In the genomic region with DNA sequence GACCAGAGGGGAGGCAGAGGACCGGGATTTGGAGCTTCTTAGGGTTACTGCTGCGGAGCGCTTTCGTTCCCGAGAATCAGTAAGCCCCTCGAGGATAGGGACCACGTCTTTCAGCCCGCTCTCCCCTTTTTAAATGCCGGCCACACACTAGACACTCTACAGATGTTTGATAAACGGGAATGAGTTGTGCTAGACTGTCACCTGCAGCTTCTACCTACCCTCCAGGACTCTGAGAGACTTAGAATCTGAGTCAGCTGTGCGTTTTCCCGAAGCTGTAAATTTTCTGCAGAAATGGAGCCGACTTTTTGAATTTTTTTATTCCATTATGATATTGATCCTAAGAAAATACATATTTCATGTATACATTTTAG, we compare ENCODE assay signal across 8 cellular contexts. TPM values are rescaled to one million over a fixed set of nuclear protein-coding genes. Genes with fewer than 3 reads are reported as not detected.
DNase-seq lines count a peak whose midpoint lies in the region; ATAC-seq, FAIRE-seq and TF ChIP-seq lines count a peak whose summit lies in the region.

No MANE protein-coding gene starts in this region.

- DNase-seq in heart right ventricle = no peak
- DNase-seq in cardiac septum (ENCODE audit: low spot score) = no peak
- no peak for DNase-seq in activated T-helper 1 cell treated with anti-CD3 and anti-CD28 coated beads, Interleukin-12 subunit alpha, Interleukin-12 subunit beta, Interleukin-2, Interleukin-4 antibody, amounts not matched to agents 30 ng/mL and 10 ng/mL and 1 ng/mL, durations not matched to agents 14 hours and 24 hours and 36 hours (ENCODE audit: low spot score)
- no peak for DNase-seq in left lung
- no peak for DNase-seq in upper lobe of left lung
- no peak for DNase-seq in NCI-H1105 treated with DMSO at 0.1 percent for 48 hours (lab: John Stamatoyannopoulos, UW)
- DNase-seq in RCC 7860 (ENCODE audit: low spot score) = no peak

- no peaks in the 10 kb centered on the region for H3K36me3 Mint-ChIP-seq in activated T-helper 1 cell treated with anti-CD3 and anti-CD28 coated beads, Interleukin-12 subunit alpha, Interleukin-12 subunit beta, Interleukin-2, Interleukin-4 antibody, amounts not matched to agents 30 ng/mL and 10 ng/mL and 1 ng/mL, durations not matched to agents 14 hours and 24 hours and 36 hours (ENCODE audit: low read depth)

- peak overlapping the region in 9 of 10 donors; percentile 76 to 91 (median 85) for H3K27ac ChIP-seq in heart right ventricle
- peak overlapping the region; percentile 74 to 83 for H3K27ac ChIP-seq in left lung
- H3K27ac ChIP-seq in upper lobe of left lung = peak overlapping the region; percentile 76 to 80 (median 77)

- whole genome bisulfite sequencing in heart right ventricle, 2 donors = 2% methylated on average over 13 of the region's 13 CpGs
- WGBS in upper lobe of left lung, 2 donors = 2 to 3% methylated on average over 11 to 13 of the region's 13 CpGs

- H3K4me1 Mint-ChIP-seq in activated T-helper 1 cell treated with anti-CD3 and anti-CD28 coated beads, Interleukin-12 subunit alpha, Interleukin-12 subunit beta, Interleukin-2, Interleukin-4 antibody, amounts not matched to agents 30 ng/mL and 10 ng/mL and 1 ng/mL, durations not matched to agents 14 hours and 24 hours and 36 hours (ENCODE audit: low read depth) = peaks cover 20% of the 10 kb centered on the region

- peaks cover 0 to 14% (median 9%) of the 10 kb centered on the region in 9 donors for H3K4me1 ChIP-seq in heart right ventricle
- H3K4me1 ChIP-seq in left lung = peaks cover 0 to 10% of the 10 kb centered on the region in 2 donors
- H3K4me1 ChIP-seq in upper lobe of left lung = peaks cover 5 to 9% (median 7%) of the 10 kb centered on the region in 4 donors

- peaks cover 25% of the 10 kb centered on the region for H3K27me3 Mint-ChIP-seq in activated T-helper 1 cell treated with anti-CD3 and anti-CD28 coated beads, Interleukin-12 subunit alpha, Interleukin-12 subunit beta, Interleukin-2, Interleukin-4 antibody, amounts not matched to agents 30 ng/mL and 10 ng/mL and 1 ng/mL, durations not matched to agents 14 hours and 24 hours and 36 hours (ENCODE audit: insufficient read depth)

- no peaks in the 10 kb centered on the region for H3K27me3 ChIP-seq in heart right ventricle
- H3K27me3 ChIP-seq in left lung = no peaks in the 10 kb centered on the region
- no peaks in the 10 kb centered on the region for H3K27me3 ChIP-seq in upper lobe of left lung

- no peak for TF ChIP-seq CTCF in heart right ventricle (IDR thresholded peaks at IDR 0.05)
- no peak for TF ChIP-seq CTCF in left lung (IDR thresholded peaks at IDR 0.05)
- TF ChIP-seq CTCF in upper lobe of left lung (IDR thresholded peaks at IDR 0.05) = no peak

- peak overlapping the region; percentile 87 for H3K4me3 Mint-ChIP-seq in activated T-helper 1 cell treated with anti-CD3 and anti-CD28 coated beads, Interleukin-12 subunit alpha, Interleukin-12 subunit beta, Interleukin-2, Interleukin-4 antibody, amounts not matched to agents 30 ng/mL and 10 ng/mL and 1 ng/mL, durations not matched to agents 14 hours and 24 hours and 36 hours

- intact Hi-C loops in heart right ventricle (cut with DNase I) (loop anchor here in 4 of 10 donors (5.0 to 10.0 kb wide), 4 partner anchors 41 to 259 kb away; a partner anchor contains a TSS), cardiac septum (cut with DNase I) (loop anchor here (5.0 kb wide), 1 partner anchor 246 kb away; a partner anchor contains a TSS), left lung (cut with DNase I) (no loop called here)
- intact Hi-C loops in activated T-helper 1 cell treated with anti-CD3 and anti-CD28 coated beads, Interleukin-12 subunit alpha, Interleukin-12 subunit beta, Interleukin-2, Interleukin-4 antibody, amounts not matched to agents 30 ng/mL and 10 ng/mL and 1 ng/mL, durations not matched to agents 14 hours and 24 hours and 36 hours (cut with micrococcal nuclease) = loop anchor here (2.0 kb wide), 1 partner anchor 1231 kb away; no protein-coding TSS in a partner anchor

- no peaks in the 10 kb centered on the region for H3K9me3 Mint-ChIP-seq in activated T-helper 1 cell treated with anti-CD3 and anti-CD28 coated beads, Interleukin-12 subunit alpha, Interleukin-12 subunit beta, Interleukin-2, Interleukin-4 antibody, amounts not matched to agents 30 ng/mL and 10 ng/mL and 1 ng/mL, durations not matched to agents 14 hours and 24 hours and 36 hours

- H3K9me3 ChIP-seq in heart right ventricle (no peaks in the 10 kb centered on the region), left lung (no peaks in the 10 kb centered on the region), upper lobe of left lung (no peaks in the 10 kb centered on the region)

- peak overlapping the region; percentile 75 for H3K27ac Mint-ChIP-seq in activated T-helper 1 cell treated with anti-CD3 and anti-CD28 coated beads, Interleukin-12 subunit alpha, Interleukin-12 subunit beta, Interleukin-2, Interleukin-4 antibody, amounts not matched to agents 30 ng/mL and 10 ng/mL and 1 ng/mL, durations not matched to agents 14 hours and 24 hours and 36 hours

- ATAC-seq in heart right ventricle = peak in 3 of 8 donors; percentile 2 to 6 (median 5)
- ATAC-seq in HG03045 (IDR thresholded peaks at IDR 0.05; ENCODE audit: unreplicated experiment) = peak; percentile 23
- ATAC-seq in left lung = peak; percentile 4
- peak in 1 of 2 donors; percentile 5 for ATAC-seq in upper lobe of left lung (ENCODE audit: low FRiP score in 2 of 2)

- no peak for TF ChIP-seq EP300 in upper lobe of left lung (IDR thresholded peaks at IDR 0.05)

- H3K4me3 ChIP-seq in heart right ventricle (peak overlapping the region; percentile 48 to 88 (median 76)), left lung (peak overlapping the region; percentile 71 to 76), upper lobe of left lung (peak overlapping the region; percentile 58 to 97 (median 74))

- no peak for TF ChIP-seq POLR2A in upper lobe of left lung (IDR thresholded peaks at IDR 0.05)

- FAIRE-seq in RCC 7860 (lab: Jason Lieb, UNC) = no peak

- H3K36me3 ChIP-seq in heart right ventricle = no peaks in the 10 kb centered on the region
- no peaks in the 10 kb centered on the region for H3K36me3 ChIP-seq in left lung
- H3K36me3 ChIP-seq in upper lobe of left lung = no peaks in the 10 kb centered on the region

RNA-seq across cellular contexts. Expression of a gene that starts 0.7 kb away (rescaled TPM):
- total RNA-seq in heart right ventricle (1 to 10 TPM; 1.2 to 2.4 (median 1.8) TPM), cardiac septum (2.5 TPM), left lung (1 to 10 TPM; 2.0 to 2.3 TPM), upper lobe of left lung (10 to 100 TPM in 1 of 6 donors, 1 to 10 TPM in 5; 2.4 to 16.8 (median 6.6) TPM)
- under 1 TPM; 0.29 to 0.33 TPM for polyA plus RNA-seq in heart right ventricle
- 1.4 and 2.0 TPM in 2 replicates for total RNA-seq in activated T-helper 1 cell treated with anti-CD3 and anti-CD28 coated beads, Interleukin-12 subunit alpha, Interleukin-12 subunit beta, Interleukin-2, Interleukin-4 antibody, amounts not matched to agents 30 ng/mL and 10 ng/mL and 1 ng/mL, durations not matched to agents 14 hours and 24 hours and 36 hours

RNA-seq across cellular contexts. Expression of a gene that starts 42.7 kb away (rescaled TPM):
- 10 to 100 TPM; 16.3 to 31.7 (median 21.3) TPM for total RNA-seq in heart right ventricle
- polyA plus RNA-seq in heart right ventricle = 10 to 100 TPM; 13.6 to 26.2 TPM
- 21.2 TPM for total RNA-seq in cardiac septum
- 90.6 and 95.3 TPM in 2 replicates for total RNA-seq in activated T-helper 1 cell treated with anti-CD3 and anti-CD28 coated beads, Interleukin-12 subunit alpha, Interleukin-12 subunit beta, Interleukin-2, Interleukin-4 antibody, amounts not matched to agents 30 ng/mL and 10 ng/mL and 1 ng/mL, durations not matched to agents 14 hours and 24 hours and 36 hours
- total RNA-seq in left lung = 10 to 100 TPM; 32.7 to 33.5 TPM
- 10 to 100 TPM; 22.5 to 57.9 (median 27.8) TPM for total RNA-seq in upper lobe of left lung

Comparison
In these comparisons a context has a peak if more than half of its experiments do, and no peak if none do; other contexts are left out.
1. intact Hi-C loops: an anchor here in cardiac septum (5.0 kb wide) and activated T-helper 1 cell treated with anti-CD3 and anti-CD28 coated beads, Interleukin-12 subunit alpha, Interleukin-12 subunit beta, Interleukin-2, Interleukin-4 antibody, amounts not matched to agents 30 ng/mL and 10 ng/mL and 1 ng/mL, durations not matched to agents 14 hours and 24 hours and 36 hours (2.0 kb wide); none called in left lung.